In genomic region chr19:13095393-13095784, GRCh38 we compare ENCODE assay signal across 9 cellular contexts. TPM values are rescaled to one million over a fixed set of nuclear protein-coding genes. Genes with fewer than 3 reads are reported as not detected.
A peak's percentile ranks its signal among the peaks of the same experiment; 100 is the strongest.
DNase-seq lines count a peak whose midpoint lies in the region; ATAC-seq, FAIRE-seq and TF ChIP-seq lines count a peak whose summit lies in the region.
"Had no signal": no experiment of that assay in that cellular context is flagged by ENCODE, and none has a peak within 500 bp of the region (broad histone marks: within the 10 kb centered on the region; RNA-seq: fewer than 3 reads in every experiment).

No MANE protein-coding gene starts in this region.

- FAIRE-seq in GM12892 (lab: Jason Lieb, UNC), result peak; percentile 78

- peaks cover 10% of the 10 kb centered on the region for H3K27me3 Mint-ChIP-seq in glutamatergic neuron (ENCODE audit: unreplicated experiment)

- peaks cover 7% of the 10 kb centered on the region for H3K9me3 Mint-ChIP-seq in glutamatergic neuron (ENCODE audit: unreplicated experiment)
- no peaks in the 10 kb centered on the region for H3K9me3 Mint-ChIP-seq in stimulated activated effector memory CD8-positive, alpha-beta T cell treated with anti-CD3 and anti-CD28 coated beads, Interleukin-12 subunit alpha, Interleukin-12 subunit beta, amount 100 ng/mL, for 72 hours

- peaks cover 10% of the 10 kb centered on the region for H3K4me1 Mint-ChIP-seq in glutamatergic neuron (ENCODE audit: low read depth, unreplicated experiment)
- H3K4me1 Mint-ChIP-seq in stimulated activated effector memory CD8-positive, alpha-beta T cell treated with anti-CD3 and anti-CD28 coated beads, Interleukin-12 subunit alpha, Interleukin-12 subunit beta, amount 100 ng/mL, for 72 hours, result peaks cover 39% of the 10 kb centered on the region

- no peak for TF ChIP-seq CTCF in glutamatergic neuron (IDR thresholded peaks at IDR 0.05; ENCODE audit: partially characterized antibody, unreplicated experiment)

- peak overlapping the region; percentile 85 for H3K27ac Mint-ChIP-seq in glutamatergic neuron (ENCODE audit: unreplicated experiment)
- no peak overlapping the region for H3K27ac Mint-ChIP-seq in stimulated activated effector memory CD8-positive, alpha-beta T cell treated with anti-CD3 and anti-CD28 coated beads, Interleukin-12 subunit alpha, Interleukin-12 subunit beta, amount 100 ng/mL, for 72 hours

- TF ChIP-seq POLR2A in GM12892 (IDR thresholded peaks at IDR 0.05; ENCODE audit: low read depth, low read length), result no peak

- no peaks in the 10 kb centered on the region for H3K36me3 Mint-ChIP-seq in glutamatergic neuron (ENCODE audit: unreplicated experiment)
- H3K36me3 Mint-ChIP-seq in stimulated activated effector memory CD8-positive, alpha-beta T cell treated with anti-CD3 and anti-CD28 coated beads, Interleukin-12 subunit alpha, Interleukin-12 subunit beta, amount 100 ng/mL, for 72 hours, result peaks cover 12% of the 10 kb centered on the region
- H3K36me3 Mint-ChIP-seq: natural killer cell had no signal

- no peak for ATAC-seq in stimulated activated effector memory CD8-positive, alpha-beta T cell treated with anti-CD3 and anti-CD28 coated beads, Interleukin-12 subunit alpha, Interleukin-12 subunit beta, amount 100 ng/mL, for 72 hours
- ATAC-seq: natural killer cell had no signal

- no peak for DNase-seq in GM12892 (ENCODE audit: insufficient read length)
- peak; percentile 46 for DNase-seq in NCI-H510A treated with DMSO at 0.1 percent for 48 hours (lab: John Stamatoyannopoulos, UW)
- peak; percentile 59 for DNase-seq in glutamatergic neuron
- DNase-seq in stimulated activated effector memory CD8-positive, alpha-beta T cell treated with anti-CD3 and anti-CD28 coated beads, Interleukin-12 subunit alpha, Interleukin-12 subunit beta, amount 100 ng/mL, for 72 hours (ENCODE audit: low spot score in 2 of 2), result no peak
- DNase-seq in NCI-H2171 treated with DMSO at 0.1 percent for 48 hours (lab: John Stamatoyannopoulos, UW), result no peak
- no peak for DNase-seq in NCI-H2196 (lab: John Stamatoyannopoulos, UW; ENCODE audit: unreplicated experiment)
- DNase-seq in head of caudate nucleus, result no peak
- DNase-seq: natural killer cell had no signal

- intact Hi-C loops in head of caudate nucleus (cut with DNase I), result no loop called here

- peak overlapping the region; percentile 80 for H3K4me3 Mint-ChIP-seq in glutamatergic neuron (ENCODE audit: unreplicated experiment)
- peak overlapping the region; percentile 45 for H3K4me3 Mint-ChIP-seq in stimulated activated effector memory CD8-positive, alpha-beta T cell treated with anti-CD3 and anti-CD28 coated beads, Interleukin-12 subunit alpha, Interleukin-12 subunit beta, amount 100 ng/mL, for 72 hours
- H3K4me3 Mint-ChIP-seq: natural killer cell had no signal

RNA-seq across cellular contexts. Expression of gene LYL1, which starts 7.3 kb away (rescaled TPM):
- polyA plus RNA-seq in GM12892 (2012; ENCODE audit: missing spikeins), result 1.2 TPM
- 1.3 TPM for total RNA-seq in glutamatergic neuron (ENCODE audit: unreplicated experiment)
- total RNA-seq: LHCN-M2 had no signal

RNA-seq across cellular contexts. Expression of gene TRMT1, which starts 21.2 kb away (rescaled TPM):
- 39.1 TPM for polyA plus RNA-seq in GM12892 (2012; ENCODE audit: missing spikeins)
- total RNA-seq in glutamatergic neuron (ENCODE audit: unreplicated experiment), result 29.2 TPM

RNA-seq across cellular contexts. Expression of gene NACC1, which starts 22.7 kb away (rescaled TPM):
- polyA plus RNA-seq in GM12892 (2012; ENCODE audit: missing spikeins), result 8.5 TPM
- 68.6 TPM for total RNA-seq in glutamatergic neuron (ENCODE audit: unreplicated experiment)

RNA-seq across cellular contexts. Expression of gene STX10, which starts 54.8 kb away (rescaled TPM):
- polyA plus RNA-seq in GM12892 (2012; ENCODE audit: missing spikeins), result 31.0 TPM
- 17.2 TPM for total RNA-seq in glutamatergic neuron (ENCODE audit: unreplicated experiment)

RNA-seq across cellular contexts. Expression of gene IER2, which starts 54.8 kb away (rescaled TPM):
- polyA plus RNA-seq in GM12892 (2012; ENCODE audit: missing spikeins), result 33.5 TPM
- total RNA-seq in glutamatergic neuron (ENCODE audit: unreplicated experiment), result 109 TPM

Comparison
In these comparisons a context has a peak if more than half of its experiments do, and no peak if none do; other contexts are left out.
1. DNase-seq: peak in NCI-H510A treated with DMSO at 0.1 percent for 48 hours (single experiment) and glutamatergic neuron (single experiment); none in GM12892 (single experiment), stimulated activated effector memory CD8-positive, alpha-beta T cell treated with anti-CD3 and anti-CD28 coated beads, Interleukin-12 subunit alpha, Interleukin-12 subunit beta, amount 100 ng/mL, for 72 hours (0 of 2), NCI-H2171 treated with DMSO at 0.1 percent for 48 hours (single experiment), NCI-H2196 (single experiment) and head of caudate nucleus (0 of 42).